11 cellular contexts compared by ENCODE assay signal in the genomic region with DNA sequence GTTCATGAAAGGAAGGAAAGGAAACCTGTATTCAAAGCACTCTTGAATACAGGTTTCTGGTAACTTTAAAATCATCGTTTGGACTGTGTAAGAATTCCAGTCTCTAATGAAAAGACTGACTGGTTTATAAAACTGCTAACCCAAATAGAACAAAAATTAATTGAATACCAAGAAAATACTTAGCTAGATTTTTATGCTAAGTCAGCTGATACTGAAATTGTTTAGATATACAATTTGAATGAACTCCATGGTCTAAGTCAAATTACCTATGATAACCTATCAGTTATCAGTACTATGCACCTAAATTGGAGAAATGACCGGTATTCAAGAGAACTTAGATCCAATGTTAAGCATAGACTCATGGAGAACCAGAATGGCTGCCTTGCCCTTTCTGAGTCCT.
"Had no signal": no experiment of that assay in that cellular context is flagged by ENCODE, and none has a peak within 500 bp of the region (broad histone marks: within the 10 kb centered on the region; RNA-seq: fewer than 3 reads in every experiment).

No MANE protein-coding gene starts in this region.

- H3K4me1 ChIP-seq: HAP-1 had no signal

- FAIRE-seq: H1, H54 had no signal

- H3K27ac ChIP-seq: GM23248 had no signal

- H3K4me2 ChIP-seq: GM23338 had no signal

- H3K9me3 ChIP-seq: HAP-1 had no signal

- ATAC-seq: GM23338, HCT116 had no signal

- H3K36me3 ChIP-seq: HAP-1 had no signal

- DNase-seq: GM23248, GOT3, H7, H9, HCEC 1CT, HFFc6 had no signal

- H3K4me3 ChIP-seq: GM23248, GM23338, HAP-1 had no signal

- H2AFZ ChIP-seq: GM23248, GM23338 had no signal

- H3K9ac ChIP-seq: GM23248 had no signal
